ENCODE assay signal across 27 cellular contexts in genomic region chr19:21626091-21626490, GRCh38.
"Had no signal": no experiment of that assay in that cellular context is flagged by ENCODE, and none has a peak within 500 bp of the region (broad histone marks: within the 10 kb centered on the region; RNA-seq: fewer than 3 reads in every experiment).

No MANE protein-coding gene starts in this region.

- H3K27ac ChIP-seq: colonic mucosa, epithelial cell of prostate, esophagus squamous epithelium, gastrocnemius medialis, heart right ventricle, left lung, lower lobe of right lung had no signal

- H3K36me3 Mint-ChIP-seq: mesothelial cell of epicardium had no signal

- H3K4me1 ChIP-seq: colonic mucosa, esophagus squamous epithelium, gastrocnemius medialis, heart right ventricle, left lung, lower lobe of right lung had no signal

- H3K27me3 ChIP-seq: colonic mucosa, esophagus squamous epithelium, gastrocnemius medialis, heart right ventricle, left lung had no signal

- ATAC-seq: effector memory CD8-positive, alpha-beta T cell; esophagus mucosa; gastrocnemius medialis; heart right ventricle; left cardiac atrium; left lung; left ventricle myocardium superior; lower lobe of right lung; mucosa of descending colon had no signal

- FAIRE-seq: endometrium, islet of Langerhans, keratinocyte had no signal

- H3K4me3 ChIP-seq: colonic mucosa, esophagus squamous epithelium, gastrocnemius medialis, heart right ventricle, left lung, lower lobe of right lung, mucosa of descending colon had no signal

- DNase-seq: colonic mucosa; cortex of kidney; effector CD8-positive, alpha-beta T cell; effector memory CD8-positive, alpha-beta T cell; endodermal cell; erythroblast; esophagus squamous epithelium; foreskin fibroblast; foreskin melanocyte; gastrocnemius medialis; glutamatergic neuron; head of caudate nucleus; heart right ventricle; hippocampal formation; left cardiac atrium; left lung; left ventricle myocardium superior; lower lobe of right lung; mesenchymal stem cell; mucosa of descending colon had no signal

- H3K27ac Mint-ChIP-seq: dendritic cell treated with granulocyte-macrophage colony-stimulating factor and Interleukin-4, amounts not matched to agents 40 ng/mL and 50 ng/mL, for 4 days; effector memory CD8-positive, alpha-beta T cell; endodermal cell; mesothelial cell of epicardium had no signal

- H3K27me3 Mint-ChIP-seq: dendritic cell treated with granulocyte-macrophage colony-stimulating factor and Interleukin-4, amounts not matched to agents 40 ng/mL and 50 ng/mL, for 4 days had no signal

- H3K9me3 ChIP-seq: colonic mucosa, gastrocnemius medialis, heart right ventricle, left lung, lower lobe of right lung, mucosa of descending colon had no signal

- H3K36me3 ChIP-seq: colonic mucosa, esophagus squamous epithelium, gastrocnemius medialis, heart right ventricle, left lung, lower lobe of right lung had no signal

- H3K4me3 Mint-ChIP-seq: dendritic cell treated with granulocyte-macrophage colony-stimulating factor and Interleukin-4, amounts not matched to agents 40 ng/mL and 50 ng/mL, for 4 days; effector memory CD8-positive, alpha-beta T cell; endodermal cell; mesothelial cell of epicardium had no signal
